In genomic region chr14:104266643-104267575, GRCh38 we compare ENCODE assay signal across 1 cellular context.
TF ChIP-seq lines count a peak whose summit lies in the region.

No MANE protein-coding gene starts in this region.

TF ChIP-seq in K562, 482 proteins besides CTCF, POLR2A, EP300 and RAD21 (continued from another document):
- no peak for TF ChIP-seq DIDO1 (tag; IDR thresholded peaks at IDR 0.05; ENCODE audit: low read depth)
